23 cellular contexts compared by ENCODE assay signal in genomic region chr20:17061721-17062120, GRCh38.
"Had no signal": no experiment of that assay in that cellular context is flagged by ENCODE, and none has a peak within 500 bp of the region (broad histone marks: within the 10 kb centered on the region; RNA-seq: fewer than 3 reads in every experiment).

No MANE protein-coding gene starts in this region.

- H2AFZ ChIP-seq: PC-9 had no signal

- H3K4me3 ChIP-seq: MG63, PC-9 had no signal

- H3K27me3 Mint-ChIP-seq: activated B cell treated with CpG ODN at 0.5 μM for 24 hours; activated CD4-positive, alpha-beta T cell treated with anti-CD3 and anti-CD28 coated beads, Interleukin-2, amount 10 ng/mL, durations not matched to agents 24 days and 14 days; activated CD8-positive, alpha-beta memory T cell treated with anti-CD3 and anti-CD28 coated beads, Interleukin-2, amount 10 ng/mL, durations not matched to agents 7 days and 5 days; activated naive CD4-positive, alpha-beta T cell treated with anti-CD3 and anti-CD28 coated beads, Interleukin-2, amount 50 U/mL, for 24 hours; activated T-cell treated with anti-CD3 and anti-CD28 coated beads, Interleukin-2, amount 50 U/mL, for 24 hours; central memory CD8-positive, alpha-beta T cell; T-helper 17 cell had no signal

- DNase-seq: activated B cell treated with CpG ODN at 0.5 μM for 24 hours; activated CD4-positive, alpha-beta T cell treated with anti-CD3 and anti-CD28 coated beads for 1 hour; activated CD4-positive, alpha-beta T cell treated with anti-CD3 and anti-CD28 coated beads, Interleukin-2, amount 10 ng/mL, durations not matched to agents 24 days and 14 days; activated CD4-positive, alpha-beta T cell treated with anti-CD3 and anti-CD28 coated beads, Interleukin-2, amount 50 U/mL, for 48 hours; activated CD8-positive, alpha-beta memory T cell treated with anti-CD3 and anti-CD28 coated beads, Interleukin-2, amount 10 ng/mL, durations not matched to agents 7 days and 5 days; activated effector memory CD4-positive, alpha-beta T cell treated with Interleukin-2 at 50 U/mL for 16 hours; activated naive CD4-positive, alpha-beta T cell; activated T-cell treated with anti-CD3 and anti-CD28 coated beads, Interleukin-2, amount 50 U/mL, for 24 hours; aorta; MG63; MV-4-11; NCI-H1105; NCI-H1436; NCI-H1694 treated with DMSO at 0.1 percent for 48 hours; NCI-H446; NCI-H526 treated with DMSO at 0.1 percent for 48 hours; PC-9; SIG-M5; T-helper 17 cell; T-helper 9 cell had no signal

- H3K36me3 Mint-ChIP-seq: activated CD8-positive, alpha-beta memory T cell treated with anti-CD3 and anti-CD28 coated beads, Interleukin-2, amount 10 ng/mL, durations not matched to agents 7 days and 5 days; activated naive CD4-positive, alpha-beta T cell treated with anti-CD3 and anti-CD28 coated beads, Interleukin-2, amount 50 U/mL, for 24 hours had no signal

- H3K36me3 ChIP-seq: MG63 had no signal

- H3K27ac Mint-ChIP-seq: activated B cell treated with CpG ODN at 0.5 μM for 24 hours; activated CD4-positive, alpha-beta T cell treated with anti-CD3 and anti-CD28 coated beads, Interleukin-2, amount 10 ng/mL, durations not matched to agents 24 days and 14 days; activated CD8-positive, alpha-beta memory T cell treated with anti-CD3 and anti-CD28 coated beads, Interleukin-2, amount 10 ng/mL, durations not matched to agents 7 days and 5 days; activated naive CD4-positive, alpha-beta T cell treated with anti-CD3 and anti-CD28 coated beads, Interleukin-2, amount 50 U/mL, for 24 hours; activated T-cell treated with anti-CD3 and anti-CD28 coated beads, Interleukin-2, amount 50 U/mL, for 24 hours; activated T-helper 1 cell treated with anti-CD3 and anti-CD28 coated beads, Interleukin-12 subunit alpha, Interleukin-12 subunit beta, Interleukin-2, Interleukin-4 antibody, amounts not matched to agents 30 ng/mL and 10 ng/mL and 1 ng/mL, durations not matched to agents 14 hours and 24 hours and 36 hours; T-helper 17 cell had no signal

- H3K4me3 Mint-ChIP-seq: activated B cell treated with CpG ODN at 0.5 μM for 24 hours; activated CD4-positive, alpha-beta T cell treated with anti-CD3 and anti-CD28 coated beads, Interleukin-2, amount 10 ng/mL, durations not matched to agents 24 days and 14 days; activated CD8-positive, alpha-beta memory T cell treated with anti-CD3 and anti-CD28 coated beads, Interleukin-2, amount 10 ng/mL, durations not matched to agents 7 days and 5 days; activated naive CD4-positive, alpha-beta T cell treated with anti-CD3 and anti-CD28 coated beads, Interleukin-2, amount 50 U/mL, for 24 hours; activated T-cell treated with anti-CD3 and anti-CD28 coated beads, Interleukin-2, amount 50 U/mL, for 24 hours; activated T-helper 1 cell treated with anti-CD3 and anti-CD28 coated beads, Interleukin-12 subunit alpha, Interleukin-12 subunit beta, Interleukin-2, Interleukin-4 antibody, amounts not matched to agents 30 ng/mL and 10 ng/mL and 1 ng/mL, durations not matched to agents 14 hours and 24 hours and 36 hours; central memory CD8-positive, alpha-beta T cell; T-helper 17 cell had no signal

- ATAC-seq: activated CD8-positive, alpha-beta memory T cell treated with anti-CD3 and anti-CD28 coated beads, Interleukin-2, amount 10 ng/mL, durations not matched to agents 7 days and 5 days; T-helper 17 cell had no signal

- H3K4me2 ChIP-seq: PC-9 had no signal

- H3K9me3 ChIP-seq: MG63 had no signal

- H3K27ac ChIP-seq: PC-9 had no signal

- H3K9me3 Mint-ChIP-seq: activated CD4-positive, alpha-beta T cell treated with anti-CD3 and anti-CD28 coated beads, Interleukin-2, amount 10 ng/mL, durations not matched to agents 24 days and 14 days; activated naive CD4-positive, alpha-beta T cell treated with anti-CD3 and anti-CD28 coated beads, Interleukin-2, amount 50 U/mL, for 24 hours had no signal

- H3K27me3 ChIP-seq: MG63 had no signal

- H3K4me1 Mint-ChIP-seq: activated B cell treated with CpG ODN at 0.5 μM for 24 hours; activated CD4-positive, alpha-beta T cell treated with anti-CD3 and anti-CD28 coated beads, Interleukin-2, amount 10 ng/mL, durations not matched to agents 24 days and 14 days; activated CD8-positive, alpha-beta memory T cell treated with anti-CD3 and anti-CD28 coated beads, Interleukin-2, amount 10 ng/mL, durations not matched to agents 7 days and 5 days; activated naive CD4-positive, alpha-beta T cell treated with anti-CD3 and anti-CD28 coated beads, Interleukin-2, amount 50 U/mL, for 24 hours; central memory CD8-positive, alpha-beta T cell; T-helper 17 cell had no signal
